In genomic region chr1:27153549-27153886, GRCh38 we compare ENCODE assay signal across 1 cellular context.
TF ChIP-seq lines count a peak whose summit lies in the region.

No MANE protein-coding gene starts in this region.

TF ChIP-seq in K562, 482 proteins besides CTCF, POLR2A, EP300 and RAD21:
- TF ChIP-seq ARID4B (CRISPR knock-in tag; IDR thresholded peaks at IDR 0.05): 0 out of 2 replicates have a peak, but pooled peaks have one; percentile 49
- TF ChIP-seq MYBL2 (IDR thresholded peaks at IDR 0.05; ENCODE audit: low read depth): no peak
- TF ChIP-seq MYBL2 (CRISPR knock-in tag; IDR thresholded peaks at IDR 0.05; ENCODE audit: borderline replicate concordance): no peak
- TF ChIP-seq MEIS2 (IDR thresholded peaks at IDR 0.05; ENCODE audit: partially characterized antibody): peak; percentile 51
- no peak for TF ChIP-seq KDM1A (IDR thresholded peaks at IDR 0.05)
- TF ChIP-seq HDAC3 (IDR thresholded peaks at IDR 0.05; ENCODE audit: borderline replicate concordance, partially characterized antibody): no peak
- 0 out of 2 replicates have a peak, but pooled peaks have one; percentile 6 for TF ChIP-seq GABPB1 (CRISPR knock-in tag; IDR thresholded peaks at IDR 0.05)
TF ChIP-seq in K562: peak in this region for 3.
